Comparison of ENCODE assay signal across 25 cellular contexts in the genomic region with DNA sequence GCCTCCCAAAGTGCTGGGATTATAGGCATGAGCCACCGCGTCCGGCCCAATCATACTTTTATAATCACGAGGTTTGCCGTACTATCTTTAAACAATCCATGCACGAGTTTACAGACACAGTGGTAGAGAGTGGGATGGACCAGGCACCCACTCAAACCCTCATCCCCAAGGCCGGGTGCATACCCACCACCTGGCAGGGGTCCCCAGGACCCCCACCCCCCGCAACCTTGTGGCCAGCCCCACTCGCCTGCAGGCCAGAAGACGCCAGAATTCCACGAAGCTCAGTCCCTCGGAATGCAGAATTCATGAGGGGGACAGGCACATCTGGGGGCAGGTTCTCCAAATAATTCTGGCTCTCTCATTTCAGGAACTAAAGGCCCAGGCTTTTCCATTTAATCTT.
"Had no signal": no experiment of that assay in that cellular context is flagged by ENCODE, and none has a peak within 500 bp of the region (broad histone marks: within the 10 kb centered on the region; RNA-seq: fewer than 3 reads in every experiment).

No MANE protein-coding gene starts in this region.

- H3K9me3 ChIP-seq: ascending aorta, spleen, suprapubic skin, uterus had no signal

- H3K36me3 ChIP-seq: suprapubic skin, uterus had no signal

- H3K9me3 Mint-ChIP-seq: activated B cell treated with CpG ODN at 0.5 μM for 24 hours; activated naive CD4-positive, alpha-beta T cell treated with anti-CD3 and anti-CD28 coated beads, Interleukin-2, amount 50 U/mL, for 72 hours; activated T-cell treated with anti-CD3 and anti-CD28 coated beads, Interleukin-2, amount 50 U/mL, for 24 hours; activated T-helper 17 cell treated with anti-CD3 and anti-CD28 coated beads, Interleukin-2, amount 50 U/mL, for 72 hours; memory B cell; stimulated activated naive CD8-positive, alpha-beta T cell treated with anti-CD3 and anti-CD28 coated beads, Interleukin-15, Interleukin-2, amounts not matched to agents 100 ng/mL and 50 ng/mL, for 24 hours had no signal

- H3K27me3 ChIP-seq: ascending aorta, brain microvascular endothelial cell, spleen, suprapubic skin, uterus had no signal

- H3K4me3 Mint-ChIP-seq: activated B cell treated with CpG ODN at 0.5 μM for 24 hours; activated CD4-positive, alpha-beta T cell treated with anti-CD3 and anti-CD28 coated beads for 36 hours; activated T-cell treated with anti-CD3 and anti-CD28 coated beads, Interleukin-2, amount 50 U/mL, for 24 hours; activated T-helper 17 cell treated with anti-CD3 and anti-CD28 coated beads, Interleukin-2, amount 50 U/mL, for 72 hours; memory B cell; stimulated activated naive CD8-positive, alpha-beta T cell treated with anti-CD3 and anti-CD28 coated beads, Interleukin-15, Interleukin-2, amounts not matched to agents 100 ng/mL and 50 ng/mL, for 24 hours; T-helper 17 cell had no signal

- H3K27ac ChIP-seq: ascending aorta, brain microvascular endothelial cell, suprapubic skin, uterus had no signal

- H3K4me3 ChIP-seq: ascending aorta, spleen, suprapubic skin, uterus had no signal

- DNase-seq: activated B cell treated with CpG ODN at 0.5 μM for 24 hours; activated CD4-positive, alpha-beta T cell treated with anti-CD3 and anti-CD28 coated beads for 36 hours; activated CD4-positive, alpha-beta T cell treated with anti-CD3 and anti-CD28 coated beads, Interleukin-2, amount 50 U/mL, for 4 hours; activated CD8-positive, alpha-beta memory T cell treated with anti-CD3 and anti-CD28 coated beads for 24 hours; activated CD8-positive, alpha-beta memory T cell treated with anti-CD3 and anti-CD28 coated beads, Interleukin-2, amount 50 U/mL, for 4 hours; activated T-cell treated with anti-CD3 and anti-CD28 coated beads, Interleukin-2, amount 50 U/mL, for 24 hours; brain microvascular endothelial cell; central memory CD4-positive, alpha-beta T cell; effector memory CD4-positive, alpha-beta T cell; left cardiac atrium; occipital lobe; spleen; stimulated activated CD4-positive, alpha-beta T cell treated with anti-CD3 and anti-CD28 coated beads, Interleukin-4, amount 100 ng/mL, for 4 hours; T-helper 17 cell; uterus had no signal

- ATAC-seq: activated CD4-positive, alpha-beta T cell treated with anti-CD3 and anti-CD28 coated beads for 36 hours; activated naive CD4-positive, alpha-beta T cell treated with anti-CD3 and anti-CD28 coated beads, Interleukin-2, amount 50 U/mL, for 72 hours; activated T-helper 17 cell treated with anti-CD3 and anti-CD28 coated beads, Interleukin-2, amount 50 U/mL, for 72 hours; esophagus mucosa; left cardiac atrium; T-helper 17 cell had no signal

- H3K27ac Mint-ChIP-seq: activated B cell treated with CpG ODN at 0.5 μM for 24 hours; activated CD4-positive, alpha-beta T cell treated with anti-CD3 and anti-CD28 coated beads for 36 hours; activated T-cell treated with anti-CD3 and anti-CD28 coated beads, Interleukin-2, amount 50 U/mL, for 24 hours; memory B cell; stimulated activated naive CD8-positive, alpha-beta T cell treated with anti-CD3 and anti-CD28 coated beads, Interleukin-15, Interleukin-2, amounts not matched to agents 100 ng/mL and 50 ng/mL, for 24 hours had no signal

- H3K36me3 Mint-ChIP-seq: activated naive CD4-positive, alpha-beta T cell treated with anti-CD3 and anti-CD28 coated beads, Interleukin-2, amount 50 U/mL, for 72 hours; memory B cell had no signal

- FAIRE-seq: colon, frontal cortex, islet of Langerhans had no signal

- H3K27me3 Mint-ChIP-seq: activated CD4-positive, alpha-beta T cell treated with anti-CD3 and anti-CD28 coated beads for 36 hours; activated T-cell treated with anti-CD3 and anti-CD28 coated beads, Interleukin-2, amount 50 U/mL, for 24 hours; activated T-helper 17 cell treated with anti-CD3 and anti-CD28 coated beads, Interleukin-2, amount 50 U/mL, for 72 hours; stimulated activated naive CD8-positive, alpha-beta T cell treated with anti-CD3 and anti-CD28 coated beads, Interleukin-15, Interleukin-2, amounts not matched to agents 100 ng/mL and 50 ng/mL, for 24 hours; T-helper 17 cell had no signal
